In genomic region chr15:62059818-62060115, GRCh38 we compare ENCODE assay signal across 9 cellular contexts. TPM values are rescaled to one million over a fixed set of nuclear protein-coding genes. Genes with fewer than 3 reads are reported as not detected.
DNase-seq lines count a peak whose midpoint lies in the region; ATAC-seq, FAIRE-seq and TF ChIP-seq lines count a peak whose summit lies in the region.
"Had no signal": no experiment of that assay in that cellular context is flagged by ENCODE, and none has a peak within 500 bp of the region (broad histone marks: within the 10 kb centered on the region; RNA-seq: fewer than 3 reads in every experiment).

No MANE protein-coding gene starts in this region.

- ATAC-seq in GM21447 (IDR thresholded peaks at IDR 0.05; ENCODE audit: unreplicated experiment), result peak; percentile 79
- peak; percentile 67 to 78 for ATAC-seq in left cardiac atrium

- no peak for TF ChIP-seq POLR2A in H54 (IDR thresholded peaks at IDR 0.05; ENCODE audit: low read depth, low read length)

- DNase-seq in Caki2 (ENCODE audit: low read depth) (peak; percentile 51), HT1080 (ENCODE audit: low read depth) (peak; percentile 55), SKM-1 (lab: John Stamatoyannopoulos, UW; ENCODE audit: unreplicated experiment) (peak; percentile 64), left cardiac atrium (peak; percentile 52), H54 (ENCODE audit: insufficient read length, low spot score) (no peak)
- peak; percentile 71 for DNase-seq in activated naive CD8-positive, alpha-beta T cell treated with anti-CD3 and anti-CD28 coated beads for 36 hours

- H3K9me3 Mint-ChIP-seq in activated naive CD8-positive, alpha-beta T cell treated with anti-CD3 and anti-CD28 coated beads for 36 hours, result no peaks in the 10 kb centered on the region

- H3K4me1 Mint-ChIP-seq in activated naive CD8-positive, alpha-beta T cell treated with anti-CD3 and anti-CD28 coated beads for 36 hours, result peaks cover 37% of the 10 kb centered on the region

- peak overlapping the region; percentile 87 for H3K27ac Mint-ChIP-seq in activated naive CD8-positive, alpha-beta T cell treated with anti-CD3 and anti-CD28 coated beads for 36 hours

- H3K27me3 ChIP-seq in rectal smooth muscle tissue (ENCODE audit: control insufficient read depth, insufficient read depth, low read length), result no peaks in the 10 kb centered on the region

- H3K4me3 ChIP-seq in rectal smooth muscle tissue (ENCODE audit: low read length), result peak overlapping the region; percentile 94

- in situ Hi-C loops in Caki2 (cut with HindIII; ENCODE audit: low pct_unique_long_range_greater_than_20kb, low sequenced_read_pairs), result no loop called here

- peak overlapping the region; percentile 88 for H3K4me3 Mint-ChIP-seq in activated naive CD8-positive, alpha-beta T cell treated with anti-CD3 and anti-CD28 coated beads for 36 hours

- peaks cover 7% of the 10 kb centered on the region for H3K36me3 Mint-ChIP-seq in activated naive CD8-positive, alpha-beta T cell treated with anti-CD3 and anti-CD28 coated beads for 36 hours

- H3K9ac ChIP-seq in rectal smooth muscle tissue (ENCODE audit: low read length), result peak overlapping the region; percentile 66

- H3K36me3 ChIP-seq in rectal smooth muscle tissue (ENCODE audit: control insufficient read depth, insufficient read depth, low read length), result no peaks in the 10 kb centered on the region

- no peaks in the 10 kb centered on the region for H3K27me3 Mint-ChIP-seq in activated naive CD8-positive, alpha-beta T cell treated with anti-CD3 and anti-CD28 coated beads for 36 hours

- no peak for FAIRE-seq in H54 (lab: Jason Lieb, UNC)
- FAIRE-seq: colon had no signal

- peak overlapping the region; percentile 86 for H3K27ac ChIP-seq in rectal smooth muscle tissue (ENCODE audit: low read depth, low read length)

- peaks cover 5% of the 10 kb centered on the region for H3K4me1 ChIP-seq in rectal smooth muscle tissue (ENCODE audit: control insufficient read depth, insufficient read depth, low read length)

- intact Hi-C loops in left cardiac atrium (cut with DNase I), result loop anchor here in 1 of 2 donors (10.0 kb wide), 1 partner anchor 185 kb away; no protein-coding TSS in a partner anchor

RNA-seq across cellular contexts. Expression of gene VPS13C, which starts 0.5 kb away (rescaled TPM):
- 7.2 and 74.6 TPM in 2 replicates for total RNA-seq in Caki2 (2014; rRNA removed; shearing (Covaris generic); ENCODE audit: low replicate concordance)
- 11.2 and 11.4 TPM in 2 replicates for total RNA-seq in HT1080 (2014; rRNA removed; shearing (Covaris generic))
- polyA plus RNA-seq in HT1080 (2015; cell fraction: cytosol; rRNA removed), result 7.1 and 11.5 TPM in 2 replicates
- 97.9 and 104 TPM in 2 replicates for polyA plus RNA-seq in HT1080 (2015; cell fraction: nucleus; rRNA removed)
- total RNA-seq in activated naive CD8-positive, alpha-beta T cell treated with anti-CD3 and anti-CD28 coated beads for 36 hours, result 10 to 100 TPM; 29.8 to 31.5 TPM
- total RNA-seq in left cardiac atrium, result 10 to 100 TPM; 33.2 to 34.5 TPM

RNA-seq across cellular contexts. Expression of gene C2CD4A, which starts 7.0 kb away (rescaled TPM):
- total RNA-seq in Caki2 (2014; rRNA removed; shearing (Covaris generic); ENCODE audit: low replicate concordance), result 5.5 and 5.7 TPM in 2 replicates
- not detected in 2 replicates for total RNA-seq in HT1080 (2014; rRNA removed; shearing (Covaris generic))
- polyA plus RNA-seq in HT1080 (2015; cell fraction: cytosol; rRNA removed), result not detected in 2 replicates
- not detected in 2 replicates for polyA plus RNA-seq in HT1080 (2015; cell fraction: nucleus; rRNA removed)
- total RNA-seq in activated naive CD8-positive, alpha-beta T cell treated with anti-CD3 and anti-CD28 coated beads for 36 hours, result under 1 TPM; 0.12 to 0.20 TPM
- not detected for total RNA-seq in left cardiac atrium
